In genomic region chr11:61892085-61892370, GRCh38 we compare ENCODE assay signal across 8 cellular contexts. TPM values are rescaled to one million over a fixed set of nuclear protein-coding genes. Genes with fewer than 3 reads are reported as not detected.
DNase-seq lines count a peak whose midpoint lies in the region; ATAC-seq, FAIRE-seq and TF ChIP-seq lines count a peak whose summit lies in the region.

No MANE protein-coding gene starts in this region.

- ATAC-seq in pancreas (peak; percentile 16 to 29 (median 24)), left lobe of liver (no peak)

- no peaks in the 10 kb centered on the region for H3K9me3 ChIP-seq in pancreas

- H3K4me1 ChIP-seq in ACC112 (ENCODE audit: control insufficient read depth, insufficient read depth, low read length, unreplicated experiment), result peaks cover 22% of the 10 kb centered on the region
- peaks cover 0 to 7% (median 0%) of the 10 kb centered on the region in 3 donors for H3K4me1 ChIP-seq in pancreas

- H3K27ac Mint-ChIP-seq in endothelial cell (ENCODE audit: unreplicated experiment), result no peak overlapping the region

- TF ChIP-seq CTCF in endothelial cell (IDR thresholded peaks at IDR 0.05; ENCODE audit: unreplicated experiment) (no peak), pancreas (IDR thresholded peaks at IDR 0.05) (no peak)

- H3K27me3 ChIP-seq in ACC112 (ENCODE audit: insufficient read depth, low read length) (no peaks in the 10 kb centered on the region), pancreas (no peaks in the 10 kb centered on the region)

- H3K4me3 Mint-ChIP-seq in endothelial cell (ENCODE audit: unreplicated experiment), result peak overlapping the region; percentile 83

- H3K79me2 ChIP-seq in ACC112 (ENCODE audit: control insufficient read depth, insufficient read depth, low read length, unreplicated experiment), result peaks cover 12% of the 10 kb centered on the region

- H3K36me3 Mint-ChIP-seq in endothelial cell (ENCODE audit: low read depth, unreplicated experiment), result no peaks in the 10 kb centered on the region

- intact Hi-C loops in pancreas (cut with DNase I), result loop anchor here in 1 of 3 donors (10.0 kb wide), 1 partner anchor 87 kb away; no protein-coding TSS in a partner anchor

- peak; percentile 67 for FAIRE-seq in GM19239 (lab: Jason Lieb, UNC)
- no peak for FAIRE-seq in pancreas (lab: Jason Lieb, UNC)

- no peaks in the 10 kb centered on the region for H3K9me3 Mint-ChIP-seq in endothelial cell (ENCODE audit: unreplicated experiment)

- DNase-seq in GM19239 (ENCODE audit: insufficient read length, low spot score) (no peak), NCI-H748 (lab: John Stamatoyannopoulos, UW; ENCODE audit: unreplicated experiment) (peak; percentile 81), endothelial cell (ENCODE audit: low spot score) (no peak), pancreas (peak in 1 of 6 donors; percentile 69), left lobe of liver (ENCODE audit: low spot score) (no peak), NCI-H524 treated with DMSO at 0.1 percent for 48 hours (lab: John Stamatoyannopoulos, UW) (no peak), NCI-H1436 (lab: John Stamatoyannopoulos, UW) (no peak)

- peak overlapping the region; percentile 84 for H3K4me3 ChIP-seq in ACC112 (ENCODE audit: low read depth, low read length)
- peak overlapping the region; percentile 51 to 86 (median 78) for H3K4me3 ChIP-seq in pancreas

- H3K27ac ChIP-seq in ACC112 (ENCODE audit: low read depth, low read length) (no peak overlapping the region), pancreas (peak overlapping the region in 3 of 4 donors; percentile 62 to 75 (median 63))

- WGBS in pancreas, 2 donors, result 4 to 11% methylated on average over 10 to 11 of the region's 12 CpGs

- no peaks in the 10 kb centered on the region for H3K4me1 Mint-ChIP-seq in endothelial cell (ENCODE audit: unreplicated experiment)

- H2AFZ ChIP-seq in ACC112 (ENCODE audit: low read length, unreplicated experiment), result no peak overlapping the region

- H3K36me3 ChIP-seq in ACC112 (ENCODE audit: insufficient read depth, low read length) (peaks cover 2% of the 10 kb centered on the region; the same call in 1 of the 2 replicates), pancreas (no peaks in the 10 kb centered on the region)

- peaks cover 5% of the 10 kb centered on the region for H3K27me3 Mint-ChIP-seq in endothelial cell (ENCODE audit: unreplicated experiment)

RNA-seq across cellular contexts. Expression of gene FADS3, which starts 0.7 kb away (rescaled TPM):
- total RNA-seq in endothelial cell (ENCODE audit: unreplicated experiment) (42.0 TPM), pancreas (10 to 100 TPM; 11.2 to 26.6 (median 16.7) TPM), left lobe of liver (15.0 TPM)
- 10 to 100 TPM; 35.2 to 42.7 TPM for polyA plus RNA-seq in pancreas

RNA-seq across cellular contexts. Expression of gene RAB3IL1, which starts 25.3 kb away (rescaled TPM):
- 8.9 TPM for total RNA-seq in endothelial cell (ENCODE audit: unreplicated experiment)
- 1 to 10 TPM; 1.9 to 5.6 (median 2.6) TPM for total RNA-seq in pancreas
- polyA plus RNA-seq in pancreas, result 1 to 10 TPM; 3.4 to 4.2 TPM
- total RNA-seq in left lobe of liver, result 4.0 TPM

RNA-seq across cellular contexts. Expression of gene BEST1, which starts 58.1 kb away (rescaled TPM):
- total RNA-seq in endothelial cell (ENCODE audit: unreplicated experiment), result 0.08 TPM
- 1 to 10 TPM in 3 of 6 donors, under 1 TPM in 3; 0.43 to 2.4 (median 0.98) TPM for total RNA-seq in pancreas
- polyA plus RNA-seq in pancreas, result 1 to 10 TPM; 1.2 to 1.7 TPM
- total RNA-seq in left lobe of liver, result 0.63 TPM
